2 cellular contexts compared by ENCODE assay signal in genomic region chr7:128894101-128894440, GRCh38.
TF ChIP-seq lines count a peak whose summit lies in the region.

No MANE protein-coding gene starts in this region.

TF ChIP-seq in HCT116, 20 proteins besides CTCF, POLR2A, EP300 and RAD21:
- no peak for TF ChIP-seq CBX3 (IDR thresholded peaks at IDR 0.05; ENCODE audit: low read depth)
- TF ChIP-seq ELF1 (IDR thresholded peaks at IDR 0.05; ENCODE audit: borderline replicate concordance, low read depth) = no peak
- no peak for TF ChIP-seq YY1 (IDR thresholded peaks at IDR 0.05; ENCODE audit: extremely low read depth, insufficient replicate concordance, low read depth, low read length)
- no peak for TF ChIP-seq SIN3A (IDR thresholded peaks at IDR 0.05; ENCODE audit: low read depth)
- TF ChIP-seq, protein P1, sequence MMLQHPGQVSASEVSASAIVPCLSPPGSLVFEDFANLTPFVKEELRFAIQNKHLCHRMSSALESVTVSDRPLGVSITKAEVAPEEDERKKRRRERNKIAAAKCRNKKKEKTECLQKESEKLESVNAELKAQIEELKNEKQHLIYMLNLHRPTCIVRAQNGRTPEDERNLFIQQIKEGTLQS (IDR thresholded peaks at IDR 0.05) = no peak
- TF ChIP-seq REST (IDR thresholded peaks at IDR 0.05; ENCODE audit: low read depth) = no peak
- no peak for TF ChIP-seq ZNF274 (IDR thresholded peaks at IDR 0.05; ENCODE audit: low read depth, low read length)
- TF ChIP-seq MAX (IDR thresholded peaks at IDR 0.05) = no peak
- TF ChIP-seq ZFX (IDR thresholded peaks at IDR 0.05) = no peak
- no peak for TF ChIP-seq EZH2 (IDR thresholded peaks at IDR 0.05)
- TF ChIP-seq, protein P2, sequence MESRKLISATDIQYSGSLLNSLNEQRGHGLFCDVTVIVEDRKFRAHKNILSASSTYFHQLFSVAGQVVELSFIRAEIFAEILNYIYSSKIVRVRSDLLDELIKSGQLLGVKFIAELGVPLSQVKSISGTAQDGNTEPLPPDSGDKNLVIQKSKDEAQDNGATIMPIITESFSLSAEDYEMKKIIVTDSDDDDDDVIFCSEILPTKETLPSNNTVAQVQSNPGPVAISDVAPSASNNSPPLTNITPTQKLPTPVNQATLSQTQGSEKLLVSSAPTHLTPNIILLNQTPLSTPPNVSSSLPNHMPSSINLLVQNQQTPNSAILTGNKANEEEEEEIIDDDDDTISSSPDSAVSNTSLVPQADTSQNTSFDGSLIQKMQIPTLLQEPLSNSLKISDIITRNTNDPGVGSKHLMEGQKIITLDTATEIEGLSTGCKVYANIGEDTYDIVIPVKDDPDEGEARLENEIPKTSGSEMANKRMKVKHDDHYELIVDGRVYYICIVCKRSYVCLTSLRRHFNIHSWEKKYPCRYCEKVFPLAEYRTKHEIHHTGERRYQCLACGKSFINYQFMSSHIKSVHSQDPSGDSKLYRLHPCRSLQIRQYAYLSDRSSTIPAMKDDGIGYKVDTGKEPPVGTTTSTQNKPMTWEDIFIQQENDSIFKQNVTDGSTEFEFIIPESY (IDR thresholded peaks at IDR 0.05; ENCODE audit: extremely low read depth, insufficient replicate concordance, low read length) = no peak
- TF ChIP-seq JUND (IDR thresholded peaks at IDR 0.05) = no peak
- TF ChIP-seq POLR2AphosphoS5 (IDR thresholded peaks at IDR 0.05; ENCODE audit: low read depth, low read length) = no peak
- TF ChIP-seq EGR1 (IDR thresholded peaks at IDR 0.05; ENCODE audit: low read depth) = no peak
- no peak for TF ChIP-seq FOSL1 (IDR thresholded peaks at IDR 0.05; ENCODE audit: low read depth)
- no peak for TF ChIP-seq TCF7L2 (IDR thresholded peaks at IDR 0.05; ENCODE audit: borderline replicate concordance, extremely low read depth, insufficient read depth, insufficient read length)
- TF ChIP-seq SP1 (IDR thresholded peaks at IDR 0.05; ENCODE audit: low read depth) = no peak

TF ChIP-seq in GM12878, 131 proteins besides CTCF, POLR2A, EP300 and RAD21:
- TF ChIP-seq BACH1 (IDR thresholded peaks at IDR 0.05; ENCODE audit: borderline replicate concordance) = no peak
- peak; percentile 40 for TF ChIP-seq BCL3 (IDR thresholded peaks at IDR 0.05; ENCODE audit: borderline replicate concordance, insufficient read depth, low read depth, low read length, poor library complexity, severe bottlenecking)
